In genomic region chr4:182495111-182495510, GRCh38 we compare ENCODE assay signal across 16 cellular contexts.
"Had no signal": no experiment of that assay in that cellular context is flagged by ENCODE, and none has a peak within 500 bp of the region (broad histone marks: within the 10 kb centered on the region; RNA-seq: fewer than 3 reads in every experiment).

No MANE protein-coding gene starts in this region.

- H3K9me3 Mint-ChIP-seq: activated CD4-positive, alpha-beta T cell treated with anti-CD3 and anti-CD28 coated beads, Interleukin-2, amount 10 ng/mL, durations not matched to agents 24 days and 14 days; activated naive CD4-positive, alpha-beta T cell treated with anti-CD3 and anti-CD28 coated beads, Interleukin-2, amount 50 U/mL, for 72 hours; activated T-cell treated with anti-CD3 and anti-CD28 coated beads, Interleukin-2, amount 50 U/mL, for 72 hours; stimulated activated naive B cell treated with anti-CD40 and anti-IgM and Interleukin-4, amounts not matched to agents 10 μg/mL and 1 μg/mL and 100 μg/mL, for 72 hours had no signal

- DNase-seq: activated CD4-positive, alpha-beta T cell treated with anti-CD3 and anti-CD28 coated beads, Interleukin-2, amount 10 ng/mL, durations not matched to agents 24 days and 14 days; activated CD4-positive, CD25-positive, alpha-beta regulatory T cell; activated CD8-positive, alpha-beta memory T cell treated with anti-CD3 and anti-CD28 coated beads, Interleukin-2, amount 50 U/mL, for 48 hours; activated CD8-positive, alpha-beta T cell treated with anti-CD3 and anti-CD28 coated beads, Interleukin-2, amount 10 ng/mL, durations not matched to agents 7 days and 5 days; activated gamma-delta T cell; activated T-cell treated with anti-CD3 and anti-CD28 coated beads, Interleukin-2, amount 50 U/mL, for 72 hours; amniotic stem cell; kidney; left lung; mammary epithelial cell; mucosa of descending colon; naive thymus-derived CD4-positive, alpha-beta T cell; stimulated activated CD4-positive, alpha-beta T cell treated with anti-CD3 and anti-CD28 coated beads, Interleukin-2, amount 100 ng/mL, for 48 hours; stimulated activated naive B cell treated with anti-CD40 and anti-IgM and Interleukin-4, amounts not matched to agents 10 μg/mL and 1 μg/mL and 100 μg/mL, for 72 hours; thyroid gland had no signal

- H3K36me3 Mint-ChIP-seq: activated naive CD4-positive, alpha-beta T cell treated with anti-CD3 and anti-CD28 coated beads, Interleukin-2, amount 50 U/mL, for 72 hours; naive thymus-derived CD4-positive, alpha-beta T cell; stimulated activated naive B cell treated with anti-CD40 and anti-IgM and Interleukin-4, amounts not matched to agents 10 μg/mL and 1 μg/mL and 100 μg/mL, for 72 hours had no signal

- H3K27ac Mint-ChIP-seq: activated CD4-positive, alpha-beta T cell treated with anti-CD3 and anti-CD28 coated beads, Interleukin-2, amount 10 ng/mL, durations not matched to agents 24 days and 14 days; activated CD8-positive, alpha-beta T cell treated with anti-CD3 and anti-CD28 coated beads, Interleukin-2, amount 10 ng/mL, durations not matched to agents 7 days and 5 days; activated naive CD4-positive, alpha-beta T cell treated with anti-CD3 and anti-CD28 coated beads, Interleukin-2, amount 50 U/mL, for 72 hours; activated T-cell treated with anti-CD3 and anti-CD28 coated beads, Interleukin-2, amount 50 U/mL, for 72 hours; naive thymus-derived CD4-positive, alpha-beta T cell; stimulated activated naive B cell treated with anti-CD40 and anti-IgM and Interleukin-4, amounts not matched to agents 10 μg/mL and 1 μg/mL and 100 μg/mL, for 72 hours had no signal

- H3K4me3 Mint-ChIP-seq: activated CD4-positive, alpha-beta T cell treated with anti-CD3 and anti-CD28 coated beads, Interleukin-2, amount 10 ng/mL, durations not matched to agents 24 days and 14 days; activated CD8-positive, alpha-beta T cell treated with anti-CD3 and anti-CD28 coated beads, Interleukin-2, amount 10 ng/mL, durations not matched to agents 7 days and 5 days; activated T-cell treated with anti-CD3 and anti-CD28 coated beads, Interleukin-2, amount 50 U/mL, for 72 hours; naive thymus-derived CD4-positive, alpha-beta T cell; stimulated activated naive B cell treated with anti-CD40 and anti-IgM and Interleukin-4, amounts not matched to agents 10 μg/mL and 1 μg/mL and 100 μg/mL, for 72 hours had no signal
